Comparison of ENCODE assay signal across 10 cellular contexts in the genomic region with DNA sequence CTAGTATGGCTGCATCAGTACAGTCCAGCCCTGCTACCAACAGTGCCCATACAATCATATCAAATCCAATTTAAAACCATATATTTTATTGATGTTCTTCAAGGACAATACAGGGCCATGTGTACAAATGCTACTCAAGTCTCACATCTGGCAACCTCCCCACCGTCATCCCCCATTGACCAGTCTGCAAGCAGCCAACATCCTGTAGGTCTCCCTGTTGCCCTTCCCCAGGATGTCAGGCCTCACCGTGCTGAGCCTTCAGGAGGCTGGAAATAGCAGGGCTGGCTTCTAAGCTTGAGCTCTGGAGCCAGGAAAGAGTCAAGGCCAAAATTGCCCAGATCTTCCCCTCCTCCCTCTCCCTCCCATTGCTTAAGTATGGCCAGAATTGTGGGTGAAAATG. TPM values are rescaled to one million over a fixed set of nuclear protein-coding genes. Genes with fewer than 3 reads are reported as not detected.
"Had no signal": no experiment of that assay in that cellular context is flagged by ENCODE, and none has a peak within 500 bp of the region (broad histone marks: within the 10 kb centered on the region; RNA-seq: fewer than 3 reads in every experiment).

No MANE protein-coding gene starts in this region.

- ATAC-seq: HepG2 had no signal

- FAIRE-seq: HepG2 had no signal

- H3K27ac ChIP-seq: GM23248, KMS-11 had no signal

- H3K4me3 ChIP-seq: GM23248 had no signal

- DNase-seq: GM23248, GOT3, H7, HCEC 1CT, KBM-7 had no signal

RNA-seq across cellular contexts. Expression of a gene that starts 10.4 kb away (rescaled TPM):
- total RNA-seq: GM23248, H4, HepG2, HT-29 had no signal
- polyA plus RNA-seq: GM23248, HepG2, IgD-negative memory B cell had no signal

RNA-seq across cellular contexts. Expression of a gene that starts 50.4 kb away (rescaled TPM):
- total RNA-seq: GM23248 had no signal
- polyA plus RNA-seq: GM23248 had no signal
